Comparison of ENCODE assay signal across 13 cellular contexts in the genomic region with DNA sequence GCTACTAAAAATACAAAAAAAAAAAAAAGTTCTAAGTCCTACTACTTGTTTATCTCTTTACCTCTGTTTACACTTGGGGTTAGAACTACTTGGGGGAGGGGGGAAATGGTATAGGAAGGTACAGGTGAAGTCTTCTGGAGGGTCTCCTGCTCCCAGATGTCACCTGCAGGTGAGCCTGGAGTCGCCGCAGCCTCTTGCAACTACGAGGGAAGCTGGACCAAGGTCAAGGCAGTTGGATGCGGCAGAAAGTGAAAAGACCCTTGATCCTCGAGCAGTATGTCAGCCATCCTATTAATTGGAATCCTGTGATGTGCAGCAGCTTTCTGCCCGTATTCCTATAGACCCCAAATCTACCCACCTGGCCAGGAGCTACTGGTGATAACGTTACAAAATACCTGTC. TPM values are rescaled to one million over a fixed set of nuclear protein-coding genes. Genes with fewer than 3 reads are reported as not detected.
DNase-seq lines count a peak whose midpoint lies in the region; ATAC-seq, FAIRE-seq and TF ChIP-seq lines count a peak whose summit lies in the region.
"Had no signal": no experiment of that assay in that cellular context is flagged by ENCODE, and none has a peak within 500 bp of the region (broad histone marks: within the 10 kb centered on the region; RNA-seq: fewer than 3 reads in every experiment).

No MANE protein-coding gene starts in this region.

- TF ChIP-seq RAD21 in A549 (conservative IDR thresholded peaks at IDR 0.05 in 1 of 2, IDR thresholded peaks at IDR 0.05 in 1 of 2): no peak

- H3K4me2 ChIP-seq in A549: peak overlapping the region; percentile 69

- H3K27ac Mint-ChIP-seq in T-helper 17 cell (peak overlapping the region; percentile 87), memory B cell (peak overlapping the region; percentile 69)
- H3K27ac Mint-ChIP-seq: nephron had no signal

- ATAC-seq in A549 (no peak), T-helper 17 cell (no peak), memory B cell (ENCODE audit: low read depth) (no peak), HG02763 (IDR thresholded peaks at IDR 0.05; ENCODE audit: unreplicated experiment) (no peak)

- DNase-seq in A549 (ENCODE audit: low read depth in 1 of 2, low spot score in 1 of 2) (no peak), T-helper 17 cell (no peak), memory B cell (ENCODE audit: low spot score in 2 of 2) (no peak), amygdala (lab: John Stamatoyannopoulos, UW) (no peak), T-helper 9 cell (no peak), HuH-7.5 (ENCODE audit: low spot score) (no peak)
- DNase-seq: MM.1S, NCI-H526 treated with DMSO at 0.1 percent for 48 hours had no signal

- H3K4me3 Mint-ChIP-seq in T-helper 17 cell: no peak overlapping the region
- H3K4me3 Mint-ChIP-seq in memory B cell: peak overlapping the region; percentile 44
- H3K4me3 Mint-ChIP-seq: nephron had no signal

- POLR2A ChIA-PET in A549 (lab: Yijun Ruan, JAX): no interaction called here

- FAIRE-seq in A549 (lab: Jason Lieb, UNC): no peak
- FAIRE-seq: GM12878 had no signal

- CTCF ChIA-PET in A549 (lab: Yijun Ruan, JAX): interaction anchor here (0.8 to 4.8 kb wide), 8 partner anchors 10 to 244 kb away, joined by 3 to 24 read pairs (median 4); no protein-coding TSS in a partner anchor

- H3K36me3 Mint-ChIP-seq in T-helper 17 cell (ENCODE audit: low read depth) (no peaks in the 10 kb centered on the region), memory B cell (no peaks in the 10 kb centered on the region)

- no peak overlapping the region for H3K4me3 ChIP-seq in A549
- H3K4me3 ChIP-seq: GM12878, thyroid gland had no signal

- H3K27ac ChIP-seq in A549: peak overlapping the region; percentile 69 to 87
- peak overlapping the region; percentile 68 for H3K27ac ChIP-seq in C4-2B
- H3K27ac ChIP-seq: thyroid gland had no signal

- TF ChIP-seq CTCF in A549 (IDR thresholded peaks at IDR 0.05) (no peak), C4-2B (conservative IDR thresholded peaks at IDR 0.05) (no peak)

- no peaks in the 10 kb centered on the region for H3K9me3 Mint-ChIP-seq in memory B cell
- H3K9me3 Mint-ChIP-seq: nephron had no signal

- TF ChIP-seq POLR2A in A549 (IDR thresholded peaks at IDR 0.05; ENCODE audit: low read length): no peak

- H3K27me3 Mint-ChIP-seq in T-helper 17 cell: no peaks in the 10 kb centered on the region
- H3K27me3 Mint-ChIP-seq in memory B cell: no peaks in the 10 kb centered on the region

- peaks cover 44% of the 10 kb centered on the region for H3K4me1 Mint-ChIP-seq in T-helper 17 cell
- peaks cover 46% of the 10 kb centered on the region for H3K4me1 Mint-ChIP-seq in memory B cell
- H3K4me1 Mint-ChIP-seq: nephron had no signal

- H3K9me3 ChIP-seq in A549: no peaks in the 10 kb centered on the region
- H3K9me3 ChIP-seq in T-helper 17 cell (ENCODE audit: control insufficient read depth, low read length, poor library complexity, severe bottlenecking): no peaks in the 10 kb centered on the region
- H3K9me3 ChIP-seq: thyroid gland had no signal

- TF ChIP-seq EP300 in A549 (IDR thresholded peaks at IDR 0.05): no peak

- 92% methylated on average over 7 of the region's 7 CpGs for WGBS in A549 (ENCODE audit: missing lambda C conversion rate)

- peaks cover 75% of the 10 kb centered on the region for H3K4me1 ChIP-seq in A549

TF ChIP-seq in A549, 52 proteins besides CTCF, POLR2A, EP300 and RAD21:
- no peak for TF ChIP-seq RCOR1 (IDR thresholded peaks at IDR 0.05; ENCODE audit: low read depth, low read length)
- TF ChIP-seq RNF2 (IDR thresholded peaks at IDR 0.05; ENCODE audit: borderline replicate concordance, low read depth): no peak
- no peak for TF ChIP-seq SMC3 (IDR thresholded peaks at IDR 0.05)
- TF ChIP-seq PHF8 (IDR thresholded peaks at IDR 0.05; ENCODE audit: borderline replicate concordance, low read depth): no peak
- TF ChIP-seq, protein P1, sequence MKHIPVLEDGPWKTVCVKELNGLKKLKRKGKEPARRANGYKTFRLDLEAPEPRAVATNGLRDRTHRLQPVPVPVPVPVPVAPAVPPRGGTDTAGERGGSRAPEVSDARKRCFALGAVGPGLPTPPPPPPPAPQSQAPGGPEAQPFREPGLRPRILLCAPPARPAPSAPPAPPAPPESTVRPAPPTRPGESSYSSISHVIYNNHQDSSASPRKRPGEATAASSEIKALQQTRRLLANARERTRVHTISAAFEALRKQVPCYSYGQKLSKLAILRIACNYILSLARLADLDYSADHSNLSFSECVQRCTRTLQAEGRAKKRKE (CRISPR knock-in tag; IDR thresholded peaks at IDR 0.05; ENCODE audit: low read depth): no peak
- TF ChIP-seq HOXB5 (CRISPR knock-in tag; IDR thresholded peaks at IDR 0.05): no peak

RNA-seq across cellular contexts. Expression of a gene that starts 33.0 kb away (rescaled TPM):
- polyA plus RNA-seq in A549 (2011; rRNA removed) (36.9 and 41.8 TPM in 2 replicates), A549 (2017; fragmentation: RNase III; extraction: RNeasy Plus Mini Kit Qiagen cat#74134 plus additional on column Dnase treatment) (22.4 to 24.4 TPM (median 22.9 TPM) in 3 replicates)
- polyA plus RNA-seq in A549 (2012; cell fraction: cytosol; rRNA removed): 6.9 and 8.8 TPM in 2 replicates
- 5.1 and 9.1 TPM in 2 replicates for polyA plus RNA-seq in A549 (2012; cell fraction: nucleus; rRNA removed)
- 42.9 and 44.1 TPM in 2 replicates for polyA minus RNA-seq in A549 (2011; rRNA and poly(A)+ RNA removed)
- 100 to 1,000 TPM; 122 to 124 TPM for total RNA-seq in T-helper 17 cell
